29 cellular contexts compared by ENCODE assay signal in genomic region chr2:179883407-179883806, GRCh38. TPM values are rescaled to one million over a fixed set of nuclear protein-coding genes. Genes with fewer than 3 reads are reported as not detected.
"Had no signal": no experiment of that assay in that cellular context is flagged by ENCODE, and none has a peak within 500 bp of the region (broad histone marks: within the 10 kb centered on the region; RNA-seq: fewer than 3 reads in every experiment).

No MANE protein-coding gene starts in this region.

- H3K4me1 ChIP-seq: Peyer's patch, SJSA1 had no signal

- H3K27me3 ChIP-seq: brain microvascular endothelial cell, Peyer's patch, SJSA1 had no signal

- H3K4me3 ChIP-seq: Peyer's patch, SJSA1 had no signal

- DNase-seq: activated CD4-positive, alpha-beta memory T cell treated with anti-CD3 and anti-CD28 coated beads, Interleukin-2, amount 10 ng/mL, durations not matched to agents 7 days and 5 days; activated CD4-positive, alpha-beta T cell treated with anti-CD3 and anti-CD28 coated beads for 4 hours; activated CD4-positive, CD25-positive, alpha-beta regulatory T cell treated with anti-CD3 and anti-CD28 coated beads, Interleukin-2, amount 50 U/mL, for 72 hours; activated CD8-positive, alpha-beta memory T cell treated with anti-CD3 and anti-CD28 coated beads for 24 hours; activated CD8-positive, alpha-beta memory T cell treated with anti-CD3 and anti-CD28 coated beads, Interleukin-2, amount 10 ng/mL, durations not matched to agents 7 days and 5 days; activated CD8-positive, alpha-beta memory T cell treated with anti-CD3 and anti-CD28 coated beads, Interleukin-2, amount 50 U/mL, for 48 hours; activated effector memory CD4-positive, alpha-beta T cell treated with Interleukin-2 at 50 U/mL for 16 hours; activated naive CD4-positive, alpha-beta T cell treated with anti-CD3 and anti-CD28 coated beads, Interleukin-2, amount 10 ng/mL, durations not matched to agents 7 days and 5 days; activated T-cell treated with anti-CD3 and anti-CD28 coated beads, Interleukin-2, amount 50 U/mL, for 48 hours; amniotic stem cell; aorta; brain microvascular endothelial cell; Karpas-422; NCI-H1092; NCI-H1436 treated with DMSO at 0.1 percent for 48 hours; NCI-H187; NCI-H2029 treated with DMSO at 0.1 percent for 48 hours; NCI-H2107; NCI-H2171; NCI-H510A; NCI-H526; NCI-H748 treated with DMSO at 0.1 percent for 48 hours; NK-92 treated with Interleukin-12 subunit alpha and Interleukin-12 subunit beta, amount 100 ng/mL, for 24 hours; PC-3; Peyer's patch; RPMI8226; SHP77 treated with DMSO at 0.1 percent for 48 hours; SK-N-SH had no signal

- H3K27ac ChIP-seq: brain microvascular endothelial cell, Peyer's patch, SJSA1 had no signal

- H3K4me2 ChIP-seq: SK-N-SH had no signal

- H3K36me3 ChIP-seq: brain microvascular endothelial cell, Peyer's patch, SJSA1 had no signal

- H3K9me3 ChIP-seq: Peyer's patch, SJSA1, SK-N-SH had no signal

- H3K9me2 ChIP-seq: SK-N-SH had no signal

RNA-seq across cellular contexts. Expression of gene ZNF385B, which starts 22.0 kb away (rescaled TPM):
- total RNA-seq: activated CD4-positive, alpha-beta memory T cell treated with anti-CD3 and anti-CD28 coated beads, Interleukin-2, amount 10 ng/mL, durations not matched to agents 7 days and 5 days; activated CD8-positive, alpha-beta memory T cell treated with anti-CD3 and anti-CD28 coated beads, Interleukin-2, amount 10 ng/mL, durations not matched to agents 7 days and 5 days; SJSA1 had no signal
